ENCODE assay signal across 15 cellular contexts in the genomic region with DNA sequence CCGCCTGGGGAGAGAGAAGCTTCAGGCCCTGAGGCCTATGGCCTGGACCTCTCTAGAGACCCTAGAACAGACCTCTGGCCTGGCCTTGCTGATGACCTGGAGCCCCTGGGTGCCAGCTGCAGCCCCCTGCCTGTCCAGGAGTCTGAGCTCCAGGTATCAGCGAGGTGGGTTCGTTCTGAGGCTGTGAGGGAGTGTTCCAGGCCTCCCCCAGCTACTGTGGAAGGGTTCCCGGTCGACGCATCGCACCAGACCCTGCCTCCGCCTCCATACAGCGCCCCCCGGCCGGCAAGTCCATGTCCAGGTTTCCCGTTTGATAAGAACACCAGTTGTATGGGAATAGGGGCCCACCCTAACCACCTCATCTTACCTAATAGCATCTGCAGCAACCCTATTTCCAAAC.
"Had no signal": no experiment of that assay in that cellular context is flagged by ENCODE, and none has a peak within 500 bp of the region (broad histone marks: within the 10 kb centered on the region; RNA-seq: fewer than 3 reads in every experiment).

No MANE protein-coding gene starts in this region.

- DNase-seq: activated CD4-positive, alpha-beta T cell treated with anti-CD3 and anti-CD28 coated beads, Interleukin-2, amount 50 U/mL, for 4 hours; activated naive CD4-positive, alpha-beta T cell; activated T-cell treated with anti-CD3 and anti-CD28 coated beads for 4 hours; caudate nucleus; foreskin fibroblast; hippocampal formation; stimulated activated CD4-positive, alpha-beta T cell treated with anti-CD3 and anti-CD28 coated beads, Interleukin-2, amount 100 ng/mL, for 24 hours; stimulated activated naive CD8-positive, alpha-beta T cell treated with anti-CD3 and anti-CD28 coated beads, Interleukin-15, Interleukin-2, amounts not matched to agents 100 U/mL and 50 U/mL, for 24 hours; WERI-Rb-1 had no signal

- H3K27ac ChIP-seq: dorsolateral prefrontal cortex, epithelial cell of prostate, neural progenitor cell, ovary, upper lobe of left lung, WERI-Rb-1 had no signal

- H3K27me3 ChIP-seq: ovary, upper lobe of left lung had no signal

- ATAC-seq: stimulated activated naive CD8-positive, alpha-beta T cell treated with anti-CD3 and anti-CD28 coated beads, Interleukin-15, Interleukin-2, amounts not matched to agents 100 U/mL and 50 U/mL, for 24 hours had no signal

- H3K9ac ChIP-seq: neural progenitor cell had no signal

- H3K4me2 ChIP-seq: neural progenitor cell had no signal

- H3K4me3 ChIP-seq: dorsolateral prefrontal cortex, lung, neural progenitor cell, ovary, upper lobe of left lung had no signal

- H3K9me3 ChIP-seq: ovary, upper lobe of left lung had no signal

- H3K36me3 ChIP-seq: neural progenitor cell, ovary, upper lobe of left lung, WERI-Rb-1 had no signal
